In the genomic region with DNA sequence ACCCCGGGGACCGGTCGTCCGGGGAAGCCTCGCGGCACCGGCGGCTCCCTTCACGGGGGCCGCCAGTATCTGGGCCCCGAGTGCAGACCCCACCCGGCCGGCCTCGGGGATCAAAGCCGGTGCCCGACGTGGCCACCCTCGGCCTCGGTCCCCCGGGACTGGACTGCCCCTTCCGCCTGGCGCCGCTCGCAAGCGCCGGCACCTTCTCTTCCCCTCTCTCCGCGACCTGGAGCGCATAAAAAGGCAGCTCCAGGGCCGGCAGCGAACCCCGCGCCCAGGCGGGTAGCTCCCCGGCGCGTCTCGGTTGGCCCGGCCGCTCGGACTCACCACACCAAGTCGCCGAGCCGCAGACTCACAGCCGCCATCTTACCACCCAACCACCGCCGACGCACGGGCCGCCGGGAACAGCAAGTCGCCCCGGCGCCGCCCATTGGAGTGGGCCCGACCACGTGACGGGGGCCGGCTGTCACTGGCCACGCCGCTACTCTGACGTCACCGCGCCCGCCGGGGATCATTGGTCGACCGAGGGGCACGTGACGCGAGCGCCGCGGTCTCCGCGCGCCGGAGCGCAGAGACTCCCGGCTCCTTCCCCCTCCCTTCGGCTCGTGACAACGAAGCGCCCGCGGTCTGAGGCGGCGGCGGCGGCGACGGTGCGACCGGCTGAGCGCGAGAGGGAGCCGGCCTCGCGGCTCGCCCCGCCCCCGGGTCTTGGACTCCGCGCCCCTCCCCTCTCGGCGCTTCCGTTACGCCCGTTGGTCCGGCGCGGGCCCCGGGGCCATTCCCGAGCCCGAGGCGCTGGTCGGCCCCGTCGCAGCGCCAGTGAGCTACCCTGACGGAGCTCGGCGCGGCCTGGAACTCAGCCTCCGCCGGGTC, we compare ENCODE assay signal across 8 cellular contexts. TPM values are rescaled to one million over a fixed set of nuclear protein-coding genes. Genes with fewer than 3 reads are reported as not detected.
DNase-seq lines count a peak whose midpoint lies in the region; ATAC-seq, FAIRE-seq and TF ChIP-seq lines count a peak whose summit lies in the region.

A gene (minus strand): TSS at position 388 of the 873 bp plus-strand sequence. CDS start 23 bp downstream, at position 365.
A gene with protein sequence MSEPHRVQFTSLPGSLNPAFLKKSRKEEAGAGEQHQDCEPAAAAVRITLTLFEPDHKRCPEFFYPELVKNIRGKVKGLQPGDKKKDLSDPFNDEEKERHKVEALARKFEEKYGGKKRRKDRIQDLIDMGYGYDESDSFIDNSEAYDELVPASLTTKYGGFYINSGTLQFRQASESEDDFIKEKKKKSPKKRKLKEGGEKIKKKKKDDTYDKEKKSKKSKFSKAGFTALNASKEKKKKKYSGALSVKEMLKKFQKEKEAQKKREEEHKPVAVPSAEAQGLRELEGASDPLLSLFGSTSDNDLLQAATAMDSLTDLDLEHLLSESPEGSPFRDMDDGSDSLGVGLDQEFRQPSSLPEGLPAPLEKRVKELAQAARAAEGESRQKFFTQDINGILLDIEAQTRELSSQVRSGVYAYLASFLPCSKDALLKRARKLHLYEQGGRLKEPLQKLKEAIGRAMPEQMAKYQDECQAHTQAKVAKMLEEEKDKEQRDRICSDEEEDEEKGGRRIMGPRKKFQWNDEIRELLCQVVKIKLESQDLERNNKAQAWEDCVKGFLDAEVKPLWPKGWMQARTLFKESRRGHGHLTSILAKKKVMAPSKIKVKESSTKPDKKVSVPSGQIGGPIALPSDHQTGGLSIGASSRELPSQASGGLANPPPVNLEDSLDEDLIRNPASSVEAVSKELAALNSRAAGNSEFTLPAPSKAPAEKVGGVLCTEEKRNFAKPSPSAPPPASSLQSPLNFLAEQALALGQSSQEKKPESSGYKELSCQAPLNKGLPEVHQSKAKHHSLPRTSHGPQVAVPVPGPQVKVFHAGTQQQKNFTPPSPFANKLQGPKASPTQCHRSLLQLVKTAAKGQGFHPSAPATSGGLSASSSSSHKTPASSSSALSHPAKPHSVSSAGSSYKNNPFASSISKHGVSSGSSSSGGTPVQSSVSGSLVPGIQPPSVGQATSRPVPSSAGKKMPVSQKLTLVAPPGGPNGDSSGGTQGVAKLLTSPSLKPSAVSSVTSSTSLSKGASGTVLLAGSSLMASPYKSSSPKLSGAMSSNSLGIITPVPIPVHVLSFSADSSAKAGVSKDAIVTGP (N-terminal part only) (plus strand): TSS at position 581 of the 873 bp plus-strand sequence. CDS start 5,437 bp downstream, outside the sequence.

- no peaks in the 10 kb centered on the region for H3K27me3 ChIP-seq in upper lobe of right lung

- TF ChIP-seq CTCF in upper lobe of right lung (IDR thresholded peaks at IDR 0.05), result no peak

- intact Hi-C loops in left cardiac atrium (cut with DNase I), result loop anchor here in 1 of 2 donors (5.0 kb wide), 1 partner anchor 40 kb away; no protein-coding TSS in a partner anchor
- intact Hi-C loops in posterior vena cava (cut with DNase I), result loop anchor here (5.0 kb wide), 2 partner anchors 90 to 110 kb away; a partner anchor contains a TSS
- intact Hi-C loops in upper lobe of right lung (cut with DNase I), result no loop called here

- DNase-seq in GM12892 (ENCODE audit: insufficient read length) (peak; percentile 92), NCI-H146 (lab: John Stamatoyannopoulos, UW) (peak; percentile 98), T-helper 1 cell (peak; percentile 98 to 100 (median 99)), amniotic epithelial cell (ENCODE audit: low read depth) (peak; percentile 93), left cardiac atrium (peak; percentile 100), posterior vena cava (ENCODE audit: low spot score) (peak; percentile 100), upper lobe of right lung (peak; percentile 100)

- H3K36me3 ChIP-seq in upper lobe of right lung, result peaks cover 38% of the 10 kb centered on the region

- TF ChIP-seq POLR2A in GM12892 (IDR thresholded peaks at IDR 0.05; ENCODE audit: low read depth, low read length), result peak; percentile 84; the same call in 1 of the 2 replicates

- ATAC-seq in HG02852 (IDR thresholded peaks at IDR 0.05; ENCODE audit: unreplicated experiment) (peak; percentile 87), left cardiac atrium (peak; percentile 97 to 98), upper lobe of right lung (peak; percentile 96)

- H3K4me3 ChIP-seq in upper lobe of right lung, result peak within 1 kb of the TSS; percentile 79

- H3K27ac ChIP-seq in upper lobe of right lung, result peak within 1 kb of the TSS; percentile 95

- FAIRE-seq in GM12892 (lab: Jason Lieb, UNC), result peak; percentile 97

- peaks cover 50% of the 10 kb centered on the region for H3K4me1 ChIP-seq in upper lobe of right lung

- no peaks in the 10 kb centered on the region for H3K9me3 ChIP-seq in upper lobe of right lung

RNA-seq across cellular contexts. Expression of the first gene that starts in this region (rescaled TPM):
- polyA plus RNA-seq in GM12892 (2012; ENCODE audit: missing spikeins), result 44.9 TPM
- total RNA-seq in left cardiac atrium, result 10 to 100 TPM; 65.2 to 78.2 TPM
- 10 to 100 TPM; 72.2 to 72.3 TPM for total RNA-seq in posterior vena cava
- 85.7 TPM for total RNA-seq in upper lobe of right lung

RNA-seq across cellular contexts. Expression of the second gene that starts in this region (rescaled TPM):
- polyA plus RNA-seq in GM12892 (2012; ENCODE audit: missing spikeins), result 12.3 TPM
- total RNA-seq in left cardiac atrium (10 to 100 TPM; 28.0 to 33.6 TPM), posterior vena cava (10 to 100 TPM; 25.5 to 27.7 TPM), upper lobe of right lung (36.6 TPM)

Comparison
In these comparisons a context has a peak if more than half of its experiments do, and no peak if none do; other contexts are left out.
1. Peak in every context shown above with its lines: DNase-seq, ATAC-seq, H3K4me3 ChIP-seq and H3K27ac ChIP-seq.